ENCODE assay signal across 22 cellular contexts in genomic region chr19:42193706-42194105, GRCh38. TPM values are rescaled to one million over a fixed set of nuclear protein-coding genes. Genes with fewer than 3 reads are reported as not detected.
DNase-seq lines count a peak whose midpoint lies in the region; ATAC-seq and TF ChIP-seq lines count a peak whose summit lies in the region.
"Had no signal": no experiment of that assay in that cellular context is flagged by ENCODE, and none has a peak within 500 bp of the region (broad histone marks: within the 10 kb centered on the region; RNA-seq: fewer than 3 reads in every experiment).

No MANE protein-coding gene starts in this region.

- intact Hi-C loops in left cardiac atrium (cut with DNase I), result no loop called here

- no peak for TF ChIP-seq CTCF in fibroblast of the aortic adventitia (IDR thresholded peaks at IDR 0.05; ENCODE audit: insufficient read depth, low read length)

- peak; percentile 53 for DNase-seq in HCEC 1CT
- DNase-seq in amniotic epithelial cell (ENCODE audit: low read depth), result peak; percentile 69
- DNase-seq in fibroblast of the aortic adventitia (ENCODE audit: low read depth), result peak; percentile 94
- peak; percentile 66 for DNase-seq in pulmonary artery endothelial cell (ENCODE audit: low read depth, low spot score)
- DNase-seq in left cardiac atrium, result no peak
- DNase-seq in amygdala (lab: John Stamatoyannopoulos, UW), result no peak
- no peak for DNase-seq in T-helper 2 cell
- DNase-seq: activated CD4-positive, alpha-beta T cell treated with anti-CD3 and anti-CD28 coated beads, Interleukin-2, amount 10 ng/mL, durations not matched to agents 7 days and 5 days; activated CD8-positive, alpha-beta memory T cell treated with anti-CD3 and anti-CD28 coated beads, Interleukin-2, amount 10 ng/mL, durations not matched to agents 7 days and 5 days; DMS 273 treated with DMSO at 0.1 percent for 48 hours; esophagus squamous epithelium; islet precursor cell; lower lobe of right lung; NCI-H1105 treated with DMSO at 0.1 percent for 48 hours; NCI-H2029 treated with DMSO at 0.1 percent for 48 hours; NCI-H2227 treated with DMSO at 0.1 percent for 48 hours; NCI-H748 treated with DMSO at 0.1 percent for 48 hours; occipital lobe; spleen; stimulated activated CD4-positive, alpha-beta T cell treated with anti-CD3 and anti-CD28 coated beads, Interleukin-2, amount 100 ng/mL, for 48 hours; stimulated activated naive B cell treated with anti-CD40 and anti-IgM and Interleukin-4, amounts not matched to agents 10 μg/mL and 1 μg/mL and 100 μg/mL, for 72 hours had no signal

- no peak overlapping the region for H3K4me3 ChIP-seq in fibroblast of the aortic adventitia (ENCODE audit: low read depth, low read length)
- H3K4me3 ChIP-seq: esophagus squamous epithelium, lower lobe of right lung, spleen had no signal

- no peak for ATAC-seq in left cardiac atrium
- ATAC-seq: activated CD8-positive, alpha-beta memory T cell treated with anti-CD3 and anti-CD28 coated beads, Interleukin-2, amount 10 ng/mL, durations not matched to agents 7 days and 5 days; lower lobe of right lung; SK-N-SH treated with all-trans-retinoic acid at 6 μM for 48 hours; stimulated activated naive B cell treated with anti-CD40 and anti-IgM and Interleukin-4, amounts not matched to agents 10 μg/mL and 1 μg/mL and 100 μg/mL, for 72 hours had no signal

RNA-seq across cellular contexts. Expression of gene DEDD2, which starts 23.8 kb away (rescaled TPM):
- total RNA-seq in fibroblast of the aortic adventitia (ENCODE audit: low replicate concordance), result 11.1 and 13.5 TPM in 2 replicates
- total RNA-seq in pulmonary artery endothelial cell, result 16.2 and 29.1 TPM in 2 replicates
- 10 to 100 TPM; 10.7 to 17.6 TPM for total RNA-seq in left cardiac atrium

RNA-seq across cellular contexts. Expression of gene ZNF526, which starts 26.4 kb away (rescaled TPM):
- total RNA-seq in fibroblast of the aortic adventitia (ENCODE audit: low replicate concordance), result 6.0 and 13.0 TPM in 2 replicates
- total RNA-seq in pulmonary artery endothelial cell, result 8.0 and 10.1 TPM in 2 replicates
- total RNA-seq in left cardiac atrium, result 1 to 10 TPM; 5.1 to 6.6 TPM

RNA-seq across cellular contexts. Expression of gene GSK3A, which starts 48.7 kb away (rescaled TPM):
- total RNA-seq in fibroblast of the aortic adventitia (ENCODE audit: low replicate concordance) (3.1 and 18.3 TPM in 2 replicates), pulmonary artery endothelial cell (14.0 and 15.4 TPM in 2 replicates), left cardiac atrium (10 to 100 TPM; 31.7 to 34.4 TPM)

Comparison
In these comparisons a context has a peak if more than half of its experiments do, and no peak if none do; other contexts are left out.
1. DNase-seq: peak in HCEC 1CT (single experiment), amniotic epithelial cell (single experiment), fibroblast of the aortic adventitia (single experiment) and pulmonary artery endothelial cell (single experiment); none in left cardiac atrium (single experiment), amygdala (0 of 56) and T-helper 2 cell (0 of 5).